ENCODE assay signal across 8 cellular contexts in genomic region chr9:4596165-4596922, GRCh38.
DNase-seq lines count a peak whose midpoint lies in the region; ATAC-seq, FAIRE-seq and TF ChIP-seq lines count a peak whose summit lies in the region.

No MANE protein-coding gene starts in this region.

- POLR2A ChIA-PET in T-cell (lab: Charles Lee) (no interaction called here), MCF 10A (lab: Yijun Ruan, JAX) (no interaction called here)

- WGBS in small intestine, 3 donors: 66 to 83% (median 79%) methylated on average over 11 of the region's 11 CpGs

- peaks cover 0 to 2% of the 10 kb centered on the region in 2 donors for H3K4me1 ChIP-seq in small intestine (ENCODE audit: control insufficient read depth in 2 of 2, insufficient read depth in 1 of 2, low read depth in 1 of 2, low read length in 1 of 2)

- H3K36me3 Mint-ChIP-seq in T-cell (no peaks in the 10 kb centered on the region), MCF 10A (ENCODE audit: insufficient read depth, unreplicated experiment) (no peaks in the 10 kb centered on the region)

- H3K36me3 ChIP-seq in small intestine (ENCODE audit: control insufficient read depth in 2 of 2, insufficient read depth in 2 of 2, low read length in 2 of 2) (no peaks in the 10 kb centered on the region), MG63 (no peaks in the 10 kb centered on the region)

- H3K4me3 Mint-ChIP-seq in T-cell (peak overlapping the region; percentile 4 to 57 (median 4)), MCF 10A (ENCODE audit: unreplicated experiment) (no peak overlapping the region)

- FAIRE-seq in small intestine (lab: Jason Lieb, UNC): no peak

- CTCF ChIA-PET in T-cell (lab: Charles Lee) (interaction anchor here (0.7 to 1.0 kb wide), 2 partner anchors 44 to 334 kb away, joined by 3 read pairs; no protein-coding TSS in a partner anchor), MCF 10A (lab: Yijun Ruan, JAX) (no interaction called here)

- DNase-seq in T-cell (peak; percentile 42 to 93 (median 75)), MCF 10A (ENCODE audit: unreplicated experiment) (peak; percentile 32), small intestine (peak; percentile 17), nucleus accumbens (lab: John Stamatoyannopoulos, UW) (no peak), MG63 (no peak), HK-2 (ENCODE audit: unreplicated experiment) (no peak)

- H3K27me3 Mint-ChIP-seq in T-cell: no peaks in the 10 kb centered on the region
- no peaks in the 10 kb centered on the region for H3K27me3 Mint-ChIP-seq in MCF 10A (ENCODE audit: insufficient read depth, unreplicated experiment)

- ATAC-seq in GM19395 (IDR thresholded peaks at IDR 0.05; ENCODE audit: unreplicated experiment) (peak; percentile 49), T-cell (replicated peaks in 1 of 4) (peak; percentile 94 to 97 (median 96)), HG03196 (IDR thresholded peaks at IDR 0.05; ENCODE audit: unreplicated experiment) (no peak)

- H3K27me3 ChIP-seq in small intestine (ENCODE audit: control insufficient read depth in 2 of 2, insufficient read depth in 2 of 2, low read length in 2 of 2): no peaks in the 10 kb centered on the region
- H3K27me3 ChIP-seq in MG63: no peaks in the 10 kb centered on the region

- H3K9me3 ChIP-seq in small intestine (ENCODE audit: control insufficient read depth, low read depth) (no peaks in the 10 kb centered on the region), MG63 (no peaks in the 10 kb centered on the region)

- BruUV-seq in MCF 10A (replicated peaks; lab: Mats Ljungman, UMichigan): no TSS peak

- no peak for TF ChIP-seq CTCF in MCF 10A (IDR thresholded peaks at IDR 0.05; ENCODE audit: unreplicated experiment)

- no peak overlapping the region for H3K4me3 ChIP-seq in small intestine (ENCODE audit: low read depth in 1 of 2, low read length in 2 of 2)
- H3K4me3 ChIP-seq in MG63: no peak overlapping the region

- H3K27ac ChIP-seq in small intestine (ENCODE audit: low read depth in 1 of 2, low read length in 1 of 2): peak overlapping the region in 1 of 2 donors; percentile 42

- H3K9me3 Mint-ChIP-seq in T-cell (peaks cover 0 to 5% (median 0%) of the 10 kb centered on the region in 3 donors), MCF 10A (ENCODE audit: unreplicated experiment) (no peaks in the 10 kb centered on the region)

- peak overlapping the region; percentile 94 to 96 for H3K27ac Mint-ChIP-seq in T-cell
- no peak overlapping the region for H3K27ac Mint-ChIP-seq in MCF 10A (ENCODE audit: low read depth, unreplicated experiment)

- peaks cover 53 to 64% (median 57%) of the 10 kb centered on the region in 3 donors for H3K4me1 Mint-ChIP-seq in T-cell
- no peaks in the 10 kb centered on the region for H3K4me1 Mint-ChIP-seq in MCF 10A (ENCODE audit: insufficient read depth, unreplicated experiment)

- intact Hi-C loops in MCF 10A (cut with micrococcal nuclease): no loop called here

Comparison
In these comparisons a context has a peak if more than half of its experiments do, and no peak if none do; other contexts are left out.
1. DNase-seq: peak in T-cell (34 of 34), MCF 10A (single experiment) and small intestine (single experiment); none in nucleus accumbens (0 of 56), MG63 (single experiment) and HK-2 (single experiment).